Comparison of ENCODE assay signal across 1 cellular context in the genomic region with DNA sequence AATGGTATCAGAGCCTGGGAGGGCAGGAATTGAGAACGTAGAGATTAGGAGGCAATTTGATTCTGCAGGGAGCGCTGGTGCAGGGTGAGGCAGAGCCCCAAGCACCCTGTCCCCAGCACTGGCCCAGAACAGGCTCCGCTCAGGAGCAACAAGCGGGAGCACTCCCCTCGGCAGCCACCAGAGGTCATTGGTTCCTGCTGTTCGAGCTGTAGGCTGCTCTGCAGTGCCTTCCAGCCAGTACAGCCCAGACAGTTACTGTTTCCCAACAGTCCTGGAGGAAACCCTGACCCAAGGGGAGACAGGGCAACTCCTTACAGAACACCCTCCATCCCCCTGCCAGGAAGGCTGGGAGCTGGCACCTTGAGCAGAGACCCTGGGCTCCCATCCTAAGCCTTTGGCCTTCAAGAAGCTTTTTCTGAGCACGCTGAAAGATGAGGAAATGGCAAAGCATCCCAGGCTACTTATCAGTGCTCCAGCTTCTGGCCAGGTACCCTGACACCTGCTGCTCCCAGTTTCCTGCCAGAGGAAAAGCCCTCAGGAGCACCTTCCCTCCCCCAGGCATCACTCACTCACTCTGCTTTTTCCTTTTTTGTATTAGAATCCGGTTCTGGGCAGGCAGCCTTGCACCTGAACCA.
A peak's percentile ranks its signal among the peaks of the same experiment; 100 is the strongest.
TF ChIP-seq lines count a peak whose summit lies in the region.

No MANE protein-coding gene starts in this region.

TF ChIP-seq in H1, 55 proteins besides CTCF, POLR2A, EP300 and RAD21 (continued from another document):
- TF ChIP-seq KDM4A (IDR thresholded peaks at IDR 0.05; ENCODE audit: low read depth, low read length, severe bottlenecking) (no peak), RBBP5 (IDR thresholded peaks at IDR 0.05; ENCODE audit: borderline replicate concordance, low read depth, low read length) (no peak), EZH2 (IDR thresholded peaks at IDR 0.05; ENCODE audit: low read depth, low read length, severe bottlenecking) (no peak), ZNF274 (IDR thresholded peaks at IDR 0.05; ENCODE audit: borderline replicate concordance, extremely low read depth, low read length) (no peak), HDAC2 (IDR thresholded peaks at IDR 0.05; ENCODE audit: borderline replicate concordance in 1 of 2, low read depth in 2 of 2, low read length in 2 of 2) (no peak), KDM5A (IDR thresholded peaks at IDR 0.05; ENCODE audit: low read length) (no peak), SP4 (IDR thresholded peaks at IDR 0.05; ENCODE audit: low read length) (no peak), SAP30 (IDR thresholded peaks at IDR 0.05; ENCODE audit: insufficient read depth, insufficient replicate concordance, low read length) (no peak), CREB1 (IDR thresholded peaks at IDR 0.05) (no peak), FOSL1 (IDR thresholded peaks at IDR 0.05; ENCODE audit: insufficient read depth, low read depth, low read length) (no peak), NANOG (IDR thresholded peaks at IDR 0.05; ENCODE audit: insufficient read depth, low read depth, low read length, poor library complexity, severe bottlenecking) (no peak), SP2 (IDR thresholded peaks at IDR 0.05; ENCODE audit: low read length) (no peak), RFX5 (IDR thresholded peaks at IDR 0.05; ENCODE audit: borderline replicate concordance, low read depth, low read length) (no peak), EGR1 (IDR thresholded peaks at IDR 0.05; ENCODE audit: borderline replicate concordance, low read depth, low read length) (no peak), MAFK (IDR thresholded peaks at IDR 0.05; ENCODE audit: low read depth, low read length) (no peak), GTF2F1 (IDR thresholded peaks at IDR 0.05; ENCODE audit: borderline replicate concordance, low read depth, low read length) (0 out of 2 replicates have a peak, but pooled peaks have one; percentile 49), BCL11A (IDR thresholded peaks at IDR 0.05; ENCODE audit: low read depth in 2 of 2, low read length in 2 of 2) (no peak), CTBP2 (IDR thresholded peaks at IDR 0.05; ENCODE audit: borderline replicate concordance, insufficient read depth, insufficient read length, low read length) (no peak), TBP (IDR thresholded peaks at IDR 0.05; ENCODE audit: low read depth, low read length) (0 out of 2 replicates have a peak, but pooled peaks have one; percentile 29), CHD2 (IDR thresholded peaks at IDR 0.05; ENCODE audit: low read length) (no peak), RXRA (IDR thresholded peaks at IDR 0.05; ENCODE audit: insufficient read depth, low read depth, low read length) (no peak), KDM1A (IDR thresholded peaks at IDR 0.05; ENCODE audit: borderline replicate concordance, low read length) (no peak), SIN3A (conservative IDR thresholded peaks at IDR 0.05 in 1 of 2, IDR thresholded peaks at IDR 0.05 in 1 of 2; ENCODE audit: low read depth in 1 of 2, low read length in 2 of 2) (no peak)
- TF ChIP-seq, protein P1, sequence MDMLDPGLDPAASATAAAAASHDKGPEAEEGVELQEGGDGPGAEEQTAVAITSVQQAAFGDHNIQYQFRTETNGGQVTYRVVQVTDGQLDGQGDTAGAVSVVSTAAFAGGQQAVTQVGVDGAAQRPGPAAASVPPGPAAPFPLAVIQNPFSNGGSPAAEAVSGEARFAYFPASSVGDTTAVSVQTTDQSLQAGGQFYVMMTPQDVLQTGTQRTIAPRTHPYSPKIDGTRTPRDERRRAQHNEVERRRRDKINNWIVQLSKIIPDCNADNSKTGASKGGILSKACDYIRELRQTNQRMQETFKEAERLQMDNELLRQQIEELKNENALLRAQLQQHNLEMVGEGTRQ (IDR thresholded peaks at IDR 0.05; ENCODE audit: low read length), result no peak
